In the genomic region with DNA sequence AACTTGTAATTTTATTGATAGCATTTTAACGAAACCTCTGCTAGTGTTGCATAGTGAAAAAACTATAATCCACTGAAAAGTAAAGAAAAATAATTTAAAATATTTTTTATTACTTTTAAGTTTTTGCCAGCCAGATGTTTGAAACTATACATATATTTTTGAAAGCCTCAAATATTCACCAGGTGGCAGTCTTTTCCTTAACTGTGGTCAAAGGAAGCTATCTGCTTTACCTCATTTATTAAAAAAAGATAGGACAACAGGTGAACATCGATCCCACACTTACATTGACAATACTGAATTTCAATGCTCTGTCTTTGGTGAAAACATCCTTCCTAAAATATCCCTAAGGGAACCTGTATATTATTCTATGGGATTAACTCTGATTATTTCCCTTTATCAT, we compare ENCODE assay signal across 13 cellular contexts.
A peak's percentile ranks its signal among the peaks of the same experiment; 100 is the strongest.
DNase-seq lines count a peak whose midpoint lies in the region; ATAC-seq, FAIRE-seq and TF ChIP-seq lines count a peak whose summit lies in the region.
"Had no signal": no experiment of that assay in that cellular context is flagged by ENCODE, and none has a peak within 500 bp of the region (broad histone marks: within the 10 kb centered on the region; RNA-seq: fewer than 3 reads in every experiment).

No MANE protein-coding gene starts in this region.

- no CpG with 5 or more reads among the region's 2 CpGs for WGBS in IMR-90 (ENCODE audit: extremely low coverage in 2 of 2, insufficient read length in 1 of 2), 2 experiments
- 3% methylated on average over 2 of the region's 2 CpGs for WGBS in HepG2 (ENCODE audit: low lambda C conversion rate)

- H3K4me1 ChIP-seq in IMR-90 (ENCODE audit: control insufficient read depth, insufficient read depth, low read length) (no peaks in the 10 kb centered on the region), HepG2 (ENCODE audit: insufficient read depth, low read length) (no peaks in the 10 kb centered on the region)
- H3K4me1 ChIP-seq: SJCRH30 had no signal

- H2BK120ac ChIP-seq in IMR-90 (ENCODE audit: low read depth, low read length) = no peak overlapping the region

- H3K27ac Mint-ChIP-seq in activated T-cell treated with anti-CD3 and anti-CD28 coated beads, Interleukin-2, amount 50 U/mL, for 72 hours = no peak overlapping the region
- H3K27ac Mint-ChIP-seq in activated CD4-positive, alpha-beta memory T cell treated with anti-CD3 and anti-CD28 coated beads for 36 hours = no peak overlapping the region
- H3K27ac Mint-ChIP-seq: activated naive CD8-positive, alpha-beta T cell treated with anti-CD3 and anti-CD28 coated beads, Interleukin-2, amount 10 ng/mL, durations not matched to agents 7 days and 5 days; natural killer cell treated with Interleukin-12 subunit alpha and Interleukin-12 subunit beta and Interleukin-15 and Interleukin-18, amount 100 ng/mL, for 72 hours had no signal

- no peak overlapping the region for H2BK15ac ChIP-seq in IMR-90 (ENCODE audit: low read depth, low read length)

- H3K36me3 ChIP-seq in IMR-90 (ENCODE audit: control insufficient read depth, insufficient read depth, low read length) (no peaks in the 10 kb centered on the region), HepG2 (replicated peaks in 1 of 2; ENCODE audit: control insufficient read depth in 1 of 2, insufficient read depth in 2 of 2, low read length in 2 of 2) (no peaks in the 10 kb centered on the region)
- H3K36me3 ChIP-seq: MG63, SJCRH30 had no signal

- no peak overlapping the region for H4K91ac ChIP-seq in IMR-90 (ENCODE audit: insufficient read depth, low read depth, low read length)

- POLR2A ChIA-PET in IMR-90 (lab: Charles Lee; ENCODE audit: unreplicated experiment) = no interaction called here
- POLR2A ChIA-PET in HepG2 (lab: Yijun Ruan, JAX) = no interaction called here
- POLR2A ChIA-PET in activated CD4-positive, alpha-beta memory T cell treated with anti-CD3 and anti-CD28 coated beads for 36 hours (lab: Charles Lee) = no interaction called here

- H4K5ac ChIP-seq in IMR-90 (ENCODE audit: low read depth, low read length) = no peak overlapping the region

- H3K9me1 ChIP-seq in IMR-90 (ENCODE audit: insufficient read depth, low read length) = no peaks in the 10 kb centered on the region

- no peak overlapping the region for H3K14ac ChIP-seq in IMR-90 (replicated peaks; ENCODE audit: low read depth, low read length)

- H3K4me3 ChIP-seq in IMR-90 (ENCODE audit: insufficient read depth, low read depth, low read length) (no peak overlapping the region), astrocyte of the spinal cord (ENCODE audit: low read depth, low read length) (no peak overlapping the region), HepG2 (replicated peaks in 1 of 3; ENCODE audit: insufficient read depth in 1 of 3, low read depth in 2 of 3, low read length in 3 of 3) (no peak overlapping the region)
- H3K4me3 ChIP-seq: MG63, SJCRH30 had no signal

- ATAC-seq in IMR-90 (ENCODE audit: low read depth) (no peak), HepG2 (no peak)
- no peak for ATAC-seq in activated T-cell treated with anti-CD3 and anti-CD28 coated beads, Interleukin-2, amount 50 U/mL, for 72 hours (replicated peaks in 1 of 2)
- ATAC-seq: natural killer cell treated with Interleukin-12 subunit alpha and Interleukin-12 subunit beta and Interleukin-15 and Interleukin-18, amount 100 ng/mL, for 72 hours had no signal

- no peak for FAIRE-seq in HepG2 (lab: Jason Lieb, UNC)
- FAIRE-seq: small intestine had no signal

- H2BK20ac ChIP-seq in IMR-90 (ENCODE audit: low read depth, low read length) = no peak overlapping the region

- H4K20me1 ChIP-seq in IMR-90 (ENCODE audit: insufficient read depth, low read length) (no peaks in the 10 kb centered on the region), HepG2 (ENCODE audit: insufficient read depth, low read length) (no peaks in the 10 kb centered on the region)

- no peak overlapping the region for H3K23ac ChIP-seq in IMR-90 (ENCODE audit: low read depth, low read length)

- intact Hi-C loops in IMR-90 (cut with micrococcal nuclease) (no loop called here), HepG2 (cut with micrococcal nuclease; ENCODE audit: unreplicated experiment) (no loop called here)
- intact Hi-C loops in activated CD4-positive, alpha-beta memory T cell treated with anti-CD3 and anti-CD28 coated beads for 36 hours (cut with micrococcal nuclease) = no loop called here

- no peaks in the 10 kb centered on the region for H3K27me3 Mint-ChIP-seq in activated T-cell treated with anti-CD3 and anti-CD28 coated beads, Interleukin-2, amount 50 U/mL, for 72 hours (ENCODE audit: low read depth)
- H3K27me3 Mint-ChIP-seq in activated CD4-positive, alpha-beta memory T cell treated with anti-CD3 and anti-CD28 coated beads for 36 hours = no peaks in the 10 kb centered on the region
- H3K27me3 Mint-ChIP-seq: activated naive CD8-positive, alpha-beta T cell treated with anti-CD3 and anti-CD28 coated beads, Interleukin-2, amount 10 ng/mL, durations not matched to agents 7 days and 5 days; natural killer cell treated with Interleukin-12 subunit alpha and Interleukin-12 subunit beta and Interleukin-15 and Interleukin-18, amount 100 ng/mL, for 72 hours had no signal

- no peaks in the 10 kb centered on the region for H3K4me1 Mint-ChIP-seq in activated T-cell treated with anti-CD3 and anti-CD28 coated beads, Interleukin-2, amount 50 U/mL, for 72 hours (ENCODE audit: low read depth)
- no peaks in the 10 kb centered on the region for H3K4me1 Mint-ChIP-seq in activated CD4-positive, alpha-beta memory T cell treated with anti-CD3 and anti-CD28 coated beads for 36 hours (ENCODE audit: low read depth)
- H3K4me1 Mint-ChIP-seq: activated naive CD8-positive, alpha-beta T cell treated with anti-CD3 and anti-CD28 coated beads, Interleukin-2, amount 10 ng/mL, durations not matched to agents 7 days and 5 days had no signal

- H2BK5ac ChIP-seq in IMR-90 (ENCODE audit: low read depth, low read length, poor library complexity, severe bottlenecking) = no peak overlapping the region

- H3K9me3 ChIP-seq in IMR-90 (ENCODE audit: control insufficient read depth, insufficient read depth, low read length) (no peaks in the 10 kb centered on the region), HepG2 (ENCODE audit: low read length) (no peaks in the 10 kb centered on the region)
- H3K9me3 ChIP-seq: MG63, SJCRH30 had no signal

- H3K79me1 ChIP-seq in IMR-90 (ENCODE audit: low read depth in 1 of 2, low read length in 2 of 2) = no peaks in the 10 kb centered on the region

- H3K9ac ChIP-seq in IMR-90 (ENCODE audit: low read depth, low read length) = no peak overlapping the region
- no peak overlapping the region for H3K9ac ChIP-seq in HepG2 (ENCODE audit: insufficient read depth, low read depth, low read length)

- CTCF ChIA-PET in IMR-90 (lab: Yijun Ruan, JAX) (interaction anchor here (0.6 kb wide), 1 partner anchor 83 kb away, joined by 4 read pairs; no protein-coding TSS in a partner anchor), HepG2 (lab: Yijun Ruan, JAX; ENCODE audit: low intra/inter-chr PET ratio, low total read pairs) (interaction anchor here (1.4 kb wide), 1 partner anchor 813 kb away, joined by 7 read pairs; no protein-coding TSS in a partner anchor)
- CTCF ChIA-PET in activated CD4-positive, alpha-beta memory T cell treated with anti-CD3 and anti-CD28 coated beads for 36 hours (lab: Charles Lee) = interaction anchor here (1.5 kb wide), 1 partner anchor 813 kb away, joined by 5 read pairs; no protein-coding TSS in a partner anchor

- H3K56ac ChIP-seq in IMR-90 (ENCODE audit: extremely low read depth, insufficient read depth, low read length) = no peak overlapping the region

- H2AK5ac ChIP-seq in IMR-90 (ENCODE audit: low read depth, low read length) = no peak overlapping the region

- H3K27me3 ChIP-seq in IMR-90 (ENCODE audit: control insufficient read depth, insufficient read depth, low read length) (no peaks in the 10 kb centered on the region), HepG2 (ENCODE audit: control insufficient read depth in 1 of 2, insufficient read depth in 2 of 2, low read length in 2 of 2) (no peaks in the 10 kb centered on the region)
- H3K27me3 ChIP-seq: MG63, SJCRH30 had no signal

- peak; percentile 5; the same call in 1 of the 2 replicates for TF ChIP-seq RAD21 in IMR-90 (IDR thresholded peaks at IDR 0.05; ENCODE audit: low read length)
- no peak for TF ChIP-seq RAD21 in HepG2 (CRISPR knock-in tag; IDR thresholded peaks at IDR 0.05)

- dilution Hi-C loops in IMR-90 (cut with HindIII; ENCODE audit: low sequenced_read_pairs, unreplicated experiment) = no loop called here

- no peaks in the 10 kb centered on the region for H3K79me2 ChIP-seq in HepG2 (ENCODE audit: insufficient read depth, low read length)

- no peak overlapping the region for H3K4ac ChIP-seq in IMR-90 (ENCODE audit: low read depth, low read length)

- H2AK9ac ChIP-seq in IMR-90 (replicated peaks; ENCODE audit: low read depth, low read length, poor library complexity) = no peak overlapping the region

- DNase-seq in COR-L47 (lab: John Stamatoyannopoulos, UW) (peak; percentile 24), IMR-90 (no peak), astrocyte of the spinal cord (ENCODE audit: low read depth, low spot score) (no peak), HepG2 (ENCODE audit: low spot score) (peak; percentile 2)
- no peak for DNase-seq in activated T-cell treated with anti-CD3 and anti-CD28 coated beads, Interleukin-2, amount 50 U/mL, for 72 hours
- DNase-seq in activated CD4-positive, CD25-positive, alpha-beta regulatory T cell (lab: John Stamatoyannopoulos, UW) = no peak
- DNase-seq in activated CD4-positive, alpha-beta memory T cell treated with anti-CD3 and anti-CD28 coated beads for 36 hours = no peak
- DNase-seq: activated naive CD8-positive, alpha-beta T cell treated with anti-CD3 and anti-CD28 coated beads, Interleukin-2, amount 10 ng/mL, durations not matched to agents 7 days and 5 days; MG63; small intestine; substantia nigra had no signal

- no peak overlapping the region for H2AFZ ChIP-seq in IMR-90 (replicated peaks; ENCODE audit: low read length, poor library complexity)
- no peak overlapping the region for H2AFZ ChIP-seq in HepG2 (ENCODE audit: low read length)

- peaks cover 0 to 2% of the 10 kb centered on the region in 2 donors for H3K9me3 Mint-ChIP-seq in activated T-cell treated with anti-CD3 and anti-CD28 coated beads, Interleukin-2, amount 50 U/mL, for 72 hours
- H3K9me3 Mint-ChIP-seq in activated CD4-positive, alpha-beta memory T cell treated with anti-CD3 and anti-CD28 coated beads for 36 hours = no peaks in the 10 kb centered on the region
- H3K9me3 Mint-ChIP-seq: activated naive CD8-positive, alpha-beta T cell treated with anti-CD3 and anti-CD28 coated beads, Interleukin-2, amount 10 ng/mL, durations not matched to agents 7 days and 5 days had no signal

- H3K36me3 Mint-ChIP-seq in activated T-cell treated with anti-CD3 and anti-CD28 coated beads, Interleukin-2, amount 50 U/mL, for 72 hours (ENCODE audit: insufficient read depth in 2 of 2) = no peaks in the 10 kb centered on the region
- H3K36me3 Mint-ChIP-seq in activated CD4-positive, alpha-beta memory T cell treated with anti-CD3 and anti-CD28 coated beads for 36 hours = no peaks in the 10 kb centered on the region
- H3K36me3 Mint-ChIP-seq: activated naive CD8-positive, alpha-beta T cell treated with anti-CD3 and anti-CD28 coated beads, Interleukin-2, amount 10 ng/mL, durations not matched to agents 7 days and 5 days; natural killer cell treated with Interleukin-12 subunit alpha and Interleukin-12 subunit beta and Interleukin-15 and Interleukin-18, amount 100 ng/mL, for 72 hours had no signal

- TF ChIP-seq CTCF in IMR-90 (conservative IDR thresholded peaks at IDR 0.05; ENCODE audit: low read depth, low read length) (no peak), astrocyte of the spinal cord (IDR thresholded peaks at IDR 0.05; ENCODE audit: low read depth, low read length) (peak; percentile 14), HepG2 (CRISPR knock-in tag; IDR thresholded peaks at IDR 0.05) (no peak)

- H3K18ac ChIP-seq in IMR-90 (ENCODE audit: low read depth, low read length) = no peak overlapping the region

- no peak overlapping the region for H3K27ac ChIP-seq in IMR-90 (ENCODE audit: insufficient read depth, low read length)
- H3K27ac ChIP-seq in HepG2 (ENCODE audit: extremely low read length, insufficient read depth, low read length) = no peak overlapping the region
- H3K27ac ChIP-seq: SJCRH30 had no signal

- H4K8ac ChIP-seq in IMR-90 (ENCODE audit: low read depth in 2 of 2, low read length in 2 of 2) = no peak overlapping the region

- in situ Hi-C loops in IMR-90 (cut with MboI; ENCODE audit: low sequenced_read_pairs) (no loop called here), astrocyte of the spinal cord (cut with HindIII; ENCODE audit: low sequenced_read_pairs) (no loop called here), HepG2 (cut with HindIII; ENCODE audit: extremely low pct_ligation_motif_present, low pct_unique_long_range_greater_than_20kb) (loop anchor here (25.0 kb wide), 1 partner anchor 818 kb away; no protein-coding TSS in a partner anchor)

- no peak overlapping the region for H3K4me3 Mint-ChIP-seq in activated T-cell treated with anti-CD3 and anti-CD28 coated beads, Interleukin-2, amount 50 U/mL, for 72 hours
- H3K4me3 Mint-ChIP-seq in activated CD4-positive, alpha-beta memory T cell treated with anti-CD3 and anti-CD28 coated beads for 36 hours = no peak overlapping the region
- H3K4me3 Mint-ChIP-seq: activated naive CD8-positive, alpha-beta T cell treated with anti-CD3 and anti-CD28 coated beads, Interleukin-2, amount 10 ng/mL, durations not matched to agents 7 days and 5 days; natural killer cell treated with Interleukin-12 subunit alpha and Interleukin-12 subunit beta and Interleukin-15 and Interleukin-18, amount 100 ng/mL, for 72 hours had no signal

- no TSS peak for BruUV-seq in IMR-90 (replicated peaks; lab: Mats Ljungman, UMichigan)
- no TSS peak for BruUV-seq in HepG2 (replicated peaks; lab: Mats Ljungman, UMichigan)

- H3K4me2 ChIP-seq in IMR-90 (ENCODE audit: low read depth, low read length) (no peak overlapping the region), HepG2 (ENCODE audit: low read depth, low read length) (no peak overlapping the region)

- no peak for TF ChIP-seq POLR2A in IMR-90 (IDR thresholded peaks at IDR 0.05; ENCODE audit: low read depth, low read length)
- no peak for TF ChIP-seq POLR2A in HepG2 (IDR thresholded peaks at IDR 0.05; ENCODE audit: insufficient read depth in 1 of 2, low read depth in 2 of 2, low read length in 2 of 2)

- TF ChIP-seq EP300 in HepG2 (IDR thresholded peaks at IDR 0.05; ENCODE audit: low read depth in 2 of 2, low read length in 2 of 2) = no peak
- TF ChIP-seq EP300 in HepG2 (CRISPR knock-in tag; IDR thresholded peaks at IDR 0.05; ENCODE audit: borderline replicate concordance) = no peak

Comparison
In these comparisons a context has a peak if more than half of its experiments do, and no peak if none do; other contexts are left out.
1. DNase-seq: peak in COR-L47 (single experiment) and HepG2 (single experiment); none in IMR-90 (single experiment), astrocyte of the spinal cord (single experiment), activated T-cell treated with anti-CD3 and anti-CD28 coated beads, Interleukin-2, amount 50 U/mL, for 72 hours (0 of 2), activated CD4-positive, CD25-positive, alpha-beta regulatory T cell (0 of 4) and activated CD4-positive, alpha-beta memory T cell treated with anti-CD3 and anti-CD28 coated beads for 36 hours (single experiment).